Comparison of ENCODE assay signal across 14 cellular contexts in genomic region chr2:234823196-234823876, GRCh38.
DNase-seq lines count a peak whose midpoint lies in the region; ATAC-seq and TF ChIP-seq lines count a peak whose summit lies in the region.
"Had no signal": no experiment of that assay in that cellular context is flagged by ENCODE, and none has a peak within 500 bp of the region (broad histone marks: within the 10 kb centered on the region; RNA-seq: fewer than 3 reads in every experiment).

No MANE protein-coding gene starts in this region.

- no peaks in the 10 kb centered on the region for H3K36me3 ChIP-seq in PC-9 (ENCODE audit: low read depth)
- no peaks in the 10 kb centered on the region for H3K36me3 ChIP-seq in fibroblast of lung (ENCODE audit: control insufficient read depth, insufficient read depth, low read length)
- no peaks in the 10 kb centered on the region for H3K36me3 ChIP-seq in mesodermal cell (ENCODE audit: control insufficient read depth, insufficient read depth, low read length)
- no peaks in the 10 kb centered on the region for H3K36me3 ChIP-seq in suprapubic skin

- no peaks in the 10 kb centered on the region; the same call in 1 of the 2 replicates for H3K9me2 ChIP-seq in PC-9 (ENCODE audit: insufficient read depth)

- BruUV-seq in PC-9 (replicated peaks; lab: Mats Ljungman, UMichigan): no TSS peak

- peaks cover 24% of the 10 kb centered on the region; the same call in 1 of the 2 replicates for H3F3A ChIP-seq in PC-9 (ENCODE audit: insufficient read depth, low read depth)

- H3K4me1 Mint-ChIP-seq in activated naive CD4-positive, alpha-beta T cell treated with anti-CD3 and anti-CD28 coated beads for 36 hours (ENCODE audit: low read depth): no peaks in the 10 kb centered on the region

- intact Hi-C loops in PC-9 (cut with micrococcal nuclease; ENCODE audit: unreplicated experiment): loop anchor here (1.0 to 10.0 kb wide), 4 partner anchors 57 to 579 kb away; no protein-coding TSS in a partner anchor
- intact Hi-C loops in activated naive CD4-positive, alpha-beta T cell treated with anti-CD3 and anti-CD28 coated beads for 36 hours (cut with micrococcal nuclease): no loop called here

- H3K36me3 Mint-ChIP-seq in activated naive CD4-positive, alpha-beta T cell treated with anti-CD3 and anti-CD28 coated beads for 36 hours (ENCODE audit: low read depth): no peaks in the 10 kb centered on the region

- peak overlapping the region; percentile 52 for H3K4me2 ChIP-seq in PC-9
- H3K4me2 ChIP-seq in fibroblast of lung (ENCODE audit: extremely low read depth, insufficient read depth, low read length): peak overlapping the region; percentile 51

- POLR2A ChIA-PET in PC-9 (lab: Charles Lee; ENCODE audit: unreplicated experiment): interaction anchor here (0.6 kb wide), 2 partner anchors 130 to 556 kb away, joined by 6 read pairs; no protein-coding TSS in a partner anchor

- H3K9ac ChIP-seq in fibroblast of lung (ENCODE audit: insufficient read depth, low read length): no peak overlapping the region

- WGBS in mesodermal cell (ENCODE audit: insufficient coverage in 2 of 2), 2 experiments: 95 to 100% methylated on average over 1 to 5 of the region's 7 CpGs
- WGBS in suprapubic skin: 67% methylated on average over 7 of the region's 7 CpGs

- TF ChIP-seq POLR2A in suprapubic skin (IDR thresholded peaks at IDR 0.05): no peak

- peaks cover 2% of the 10 kb centered on the region for H3K27me3 Mint-ChIP-seq in activated naive CD4-positive, alpha-beta T cell treated with anti-CD3 and anti-CD28 coated beads for 36 hours (ENCODE audit: low read depth)

- TF ChIP-seq CTCF in PC-9 (conservative IDR thresholded peaks at IDR 0.05) (no peak), fibroblast of lung (conservative IDR thresholded peaks at IDR 0.05 in 1 of 2, IDR thresholded peaks at IDR 0.05 in 1 of 2; ENCODE audit: low read depth in 1 of 2, low read length in 2 of 2) (no peak), suprapubic skin (IDR thresholded peaks at IDR 0.05) (no peak)

- H3K9me3 Mint-ChIP-seq in activated naive CD4-positive, alpha-beta T cell treated with anti-CD3 and anti-CD28 coated beads for 36 hours: no peaks in the 10 kb centered on the region
- H3K9me3 Mint-ChIP-seq: activated CD8-positive, alpha-beta T cell treated with anti-CD3 and anti-CD28 coated beads for 36 hours had no signal

- no peaks in the 10 kb centered on the region for H3K27me3 ChIP-seq in PC-9 (ENCODE audit: insufficient read depth, low read depth)
- no peaks in the 10 kb centered on the region for H3K27me3 ChIP-seq in fibroblast of lung (ENCODE audit: control insufficient read depth, insufficient read depth, low read length)
- no peaks in the 10 kb centered on the region for H3K27me3 ChIP-seq in suprapubic skin

- H3K4me1 ChIP-seq in PC-9 (replicated peaks; ENCODE audit: insufficient read depth): peaks cover 48% of the 10 kb centered on the region
- peaks cover 12% of the 10 kb centered on the region for H3K4me1 ChIP-seq in fibroblast of lung (ENCODE audit: control insufficient read depth, extremely low read depth, insufficient read depth, low read length)
- H3K4me1 ChIP-seq in mesodermal cell (ENCODE audit: control insufficient read depth, insufficient read depth, low read length, poor library complexity, severe bottlenecking): peaks cover 4% of the 10 kb centered on the region
- peaks cover 5% of the 10 kb centered on the region for H3K4me1 ChIP-seq in suprapubic skin

- ATAC-seq in GM19023 (IDR thresholded peaks at IDR 0.05; ENCODE audit: unreplicated experiment): no peak
- no peak for ATAC-seq in HG02970 (IDR thresholded peaks at IDR 0.05; ENCODE audit: low FRiP score, unreplicated experiment)
- ATAC-seq: activated CD8-positive, alpha-beta T cell treated with anti-CD3 and anti-CD28 coated beads for 36 hours had no signal

- H3K27ac ChIP-seq in PC-9: peak overlapping the region; percentile 33
- peak overlapping the region; percentile 73 for H3K27ac ChIP-seq in fibroblast of lung (ENCODE audit: insufficient read depth, low read length)
- H3K27ac ChIP-seq in mesodermal cell (ENCODE audit: low read depth, low read length, severe bottlenecking): peak overlapping the region; percentile 57
- H3K27ac ChIP-seq in suprapubic skin: peak overlapping the region; percentile 65
- H3K27ac ChIP-seq: SK-N-MC had no signal

- H2AFZ ChIP-seq in PC-9 (no peak overlapping the region), fibroblast of lung (ENCODE audit: low read length) (no peak overlapping the region)

- TF ChIP-seq EP300 in suprapubic skin (IDR thresholded peaks at IDR 0.05): no peak

- H3K27ac Mint-ChIP-seq in activated naive CD4-positive, alpha-beta T cell treated with anti-CD3 and anti-CD28 coated beads for 36 hours: no peak overlapping the region
- H3K27ac Mint-ChIP-seq: activated CD8-positive, alpha-beta T cell treated with anti-CD3 and anti-CD28 coated beads for 36 hours had no signal

- no peaks in the 10 kb centered on the region for H4K20me1 ChIP-seq in PC-9 (ENCODE audit: insufficient read depth)
- H4K20me1 ChIP-seq in fibroblast of lung (ENCODE audit: control insufficient read depth, extremely low read depth, insufficient read depth, low read length): no peaks in the 10 kb centered on the region

- H3K4me3 Mint-ChIP-seq in activated naive CD4-positive, alpha-beta T cell treated with anti-CD3 and anti-CD28 coated beads for 36 hours: no peak overlapping the region
- H3K4me3 Mint-ChIP-seq: activated CD8-positive, alpha-beta T cell treated with anti-CD3 and anti-CD28 coated beads for 36 hours had no signal

- CTCF ChIA-PET in PC-9 (lab: Charles Lee): interaction anchor here (0.8 kb wide), 1 partner anchor 58 kb away, joined by 3 read pairs; no protein-coding TSS in a partner anchor
- CTCF ChIA-PET in activated naive CD4-positive, alpha-beta T cell treated with anti-CD3 and anti-CD28 coated beads for 36 hours (lab: Charles Lee): interaction anchor here (1.0 kb wide), 1 partner anchor 278 kb away, joined by 3 read pairs; no protein-coding TSS in a partner anchor

- H3K9me3 ChIP-seq in PC-9 (ENCODE audit: insufficient read depth, low read depth): no peaks in the 10 kb centered on the region
- no peaks in the 10 kb centered on the region for H3K9me3 ChIP-seq in fibroblast of lung (ENCODE audit: control insufficient read depth, insufficient read depth, low read depth, low read length)
- no peaks in the 10 kb centered on the region for H3K9me3 ChIP-seq in mesodermal cell (ENCODE audit: control insufficient read depth, low read length)
- H3K9me3 ChIP-seq in suprapubic skin: no peaks in the 10 kb centered on the region

- DNase-seq in PC-9 (no peak), fibroblast of lung (ENCODE audit: low read depth in 2 of 2) (peak in 1 of 2 donors; percentile 56), suprapubic skin (ENCODE audit: low spot score in 2 of 2) (no peak), SW480 (ENCODE audit: low spot score) (no peak)
- DNase-seq in activated naive CD4-positive, alpha-beta T cell treated with anti-CD3 and anti-CD28 coated beads for 36 hours: no peak
- DNase-seq: activated CD8-positive, alpha-beta T cell treated with anti-CD3 and anti-CD28 coated beads for 36 hours; anterior cingulate cortex; mesendoderm; MM.1S; occipital lobe had no signal

- no peak overlapping the region for H3K4me3 ChIP-seq in PC-9
- no peak overlapping the region for H3K4me3 ChIP-seq in fibroblast of lung (replicated peaks in 1 of 4; ENCODE audit: control extremely low read depth in 1 of 4, insufficient read depth in 1 of 4, low read depth in 3 of 4, low read length in 4 of 4)
- no peak overlapping the region for H3K4me3 ChIP-seq in mesodermal cell (ENCODE audit: extremely low read depth, insufficient read depth, low read length, poor library complexity, severe bottlenecking)
- no peak overlapping the region for H3K4me3 ChIP-seq in suprapubic skin
- H3K4me3 ChIP-seq: SK-N-MC had no signal

- no peaks in the 10 kb centered on the region for H3K79me2 ChIP-seq in PC-9 (ENCODE audit: low read depth)
- H3K79me2 ChIP-seq in fibroblast of lung (ENCODE audit: control insufficient read depth, insufficient read depth, low read length): no peaks in the 10 kb centered on the region
